ENCODE assay signal across 9 cellular contexts in genomic region chrX:155997436-155997835, GRCh38. TPM values are rescaled to one million over a fixed set of nuclear protein-coding genes. Genes with fewer than 3 reads are reported as not detected.
DNase-seq lines count a peak whose midpoint lies in the region; ATAC-seq and TF ChIP-seq lines count a peak whose summit lies in the region.
"Had no signal": no experiment of that assay in that cellular context is flagged by ENCODE, and none has a peak within 500 bp of the region (broad histone marks: within the 10 kb centered on the region; RNA-seq: fewer than 3 reads in every experiment).

Gene IL9R (plus strand): TSS chrX:155997696. CDS start chrX:155997760, 64 bp downstream.

- H4K20me1 ChIP-seq in GM23248 (ENCODE audit: insufficient read depth) = no peaks in the 10 kb centered on the region
- no peaks in the 10 kb centered on the region for H4K20me1 ChIP-seq in Karpas-422 (ENCODE audit: insufficient read depth, low read depth, low read length)

- no peak within 1 kb of the TSS for H3K4me3 ChIP-seq in GM23248
- no peak within 1 kb of the TSS for H3K4me3 ChIP-seq in Karpas-422 (ENCODE audit: low read length)
- no peak within 1 kb of the TSS for H3K4me3 ChIP-seq in right atrium auricular region
- H3K4me3 ChIP-seq: SK-N-MC had no signal

- no peaks in the 10 kb centered on the region for H3K4me1 ChIP-seq in GM23248 (ENCODE audit: insufficient read depth)
- H3K4me1 ChIP-seq in Karpas-422 (ENCODE audit: low read length) = no peaks in the 10 kb centered on the region
- H3K4me1 ChIP-seq in right atrium auricular region = no peaks in the 10 kb centered on the region

- H3K9ac ChIP-seq in GM23248 (no peak within 1 kb of the TSS), Karpas-422 (ENCODE audit: low read length) (no peak within 1 kb of the TSS)

- H3K36me3 ChIP-seq in GM23248 (ENCODE audit: low read depth) (no peaks in the 10 kb centered on the region), Karpas-422 (ENCODE audit: insufficient read depth, low read length) (no peaks in the 10 kb centered on the region), right atrium auricular region (no peaks in the 10 kb centered on the region)

- H3K9me3 ChIP-seq in GM23248 (ENCODE audit: low read depth) (no peaks in the 10 kb centered on the region), Karpas-422 (ENCODE audit: low read length) (no peaks in the 10 kb centered on the region), right atrium auricular region (no peaks in the 10 kb centered on the region)

- in situ Hi-C loops in GM23248 (cut with MboI) = no loop called here

- ATAC-seq in GM18868 (IDR thresholded peaks at IDR 0.05; ENCODE audit: unreplicated experiment) (peak; percentile 88), HG03103 (IDR thresholded peaks at IDR 0.05; ENCODE audit: low read depth, unreplicated experiment) (peak; percentile 73), left colon (no peak)

- intact Hi-C loops in left colon (cut with DNase I, micrococcal nuclease) = no loop called here

- H3K27ac ChIP-seq in GM23248 = no peak within 1 kb of the TSS
- no peak within 1 kb of the TSS for H3K27ac ChIP-seq in Karpas-422 (ENCODE audit: low read length)
- no peak within 1 kb of the TSS for H3K27ac ChIP-seq in right atrium auricular region
- H3K27ac ChIP-seq: SK-N-MC had no signal

- no peaks in the 10 kb centered on the region for H3K9me2 ChIP-seq in GM23248 (ENCODE audit: insufficient read depth)
- no peaks in the 10 kb centered on the region for H3K9me2 ChIP-seq in Karpas-422 (replicated peaks; ENCODE audit: insufficient read depth, low read length)

- H3K79me2 ChIP-seq in GM23248 (ENCODE audit: insufficient read depth) = no peaks in the 10 kb centered on the region
- H3K79me2 ChIP-seq in Karpas-422 (ENCODE audit: low read length) = no peaks in the 10 kb centered on the region

- WGBS in GM23248 (ENCODE audit: low coverage in 1 of 2, low lambda C conversion rate in 2 of 2, missing lambda C conversion rate in 2 of 2), 2 experiments = 30 to 33% methylated on average over 5 of the region's 5 CpGs

- H2AFZ ChIP-seq in GM23248 (no peak within 1 kb of the TSS), Karpas-422 (ENCODE audit: low read length) (no peak within 1 kb of the TSS)

- TF ChIP-seq CTCF in right atrium auricular region (IDR thresholded peaks at IDR 0.05) = no peak

- no peak within 1 kb of the TSS for H3K4me2 ChIP-seq in GM23248 (ENCODE audit: unreplicated experiment)
- H3K4me2 ChIP-seq in Karpas-422 (ENCODE audit: low read depth, low read length, poor library complexity, severe bottlenecking) = no peak within 1 kb of the TSS

- H3F3A ChIP-seq in GM23248 (ENCODE audit: insufficient read depth) = no peaks in the 10 kb centered on the region

- H3K27me3 ChIP-seq in GM23248 (replicated peaks; ENCODE audit: insufficient read depth) = no peaks in the 10 kb centered on the region
- no peaks in the 10 kb centered on the region for H3K27me3 ChIP-seq in Karpas-422 (ENCODE audit: low read length)
- H3K27me3 ChIP-seq in right atrium auricular region = no peaks in the 10 kb centered on the region

- DNase-seq in activated CD8-positive, alpha-beta memory T cell treated with anti-CD3 and anti-CD28 coated beads, Interleukin-2, amount 50 U/mL, for 1 hour (ENCODE audit: extremely low read depth) = peak; percentile 11
- DNase-seq in stimulated activated CD4-positive, alpha-beta T cell treated with anti-CD3 and anti-CD28 coated beads, Interleukin-4, amount 100 ng/mL, for 1 hour = peak; percentile 35
- DNase-seq in left colon (no peak), GM23248 (no peak), Karpas-422 (no peak), right atrium auricular region (ENCODE audit: low spot score) (no peak)

RNA-seq across cellular contexts. Expression of gene IL9R, which starts in this region (rescaled TPM):
- total RNA-seq in left colon = under 1 TPM in 1 of 2 donors, not detected in 1; 0.73 TPM
- total RNA-seq in GM23248 (2014; rRNA removed; shearing (Covaris generic)) = not detected in 2 replicates
- not detected in 2 replicates for polyA plus RNA-seq in GM23248 (2016; fragmentation: Nextera tagmentation; extraction: Ambion mirVana)
- total RNA-seq in Karpas-422 (2014; rRNA removed; shearing (Covaris generic); ENCODE audit: low replicate concordance) = 0.56 and 2.8 TPM in 2 replicates
- total RNA-seq in right atrium auricular region = not detected

Comparison
In these comparisons a context has a peak if more than half of its experiments do, and no peak if none do; other contexts are left out.
1. DNase-seq: peak in activated CD8-positive, alpha-beta memory T cell treated with anti-CD3 and anti-CD28 coated beads, Interleukin-2, amount 50 U/mL, for 1 hour (single experiment) and stimulated activated CD4-positive, alpha-beta T cell treated with anti-CD3 and anti-CD28 coated beads, Interleukin-4, amount 100 ng/mL, for 1 hour (single experiment); none in left colon (0 of 2), GM23248 (single experiment), Karpas-422 (single experiment) and right atrium auricular region (single experiment).